ENCODE assay signal across 1 cellular context in genomic region chr7:77247206-77247850, GRCh38.
TF ChIP-seq lines count a peak whose summit lies in the region.

No MANE protein-coding gene starts in this region.

TF ChIP-seq in GM12878, 131 proteins besides CTCF, POLR2A, EP300 and RAD21 (continued from another document):
- 0 out of 2 replicates have a peak, but pooled peaks have one; percentile 19 for TF ChIP-seq PKNOX1 (IDR thresholded peaks at IDR 0.05)
- 0 out of 2 replicates have a peak, but pooled peaks have one; percentile 31 for TF ChIP-seq ZBED1 (IDR thresholded peaks at IDR 0.05; ENCODE audit: borderline replicate concordance)
- TF ChIP-seq POLR2AphosphoS5 (IDR thresholded peaks at IDR 0.05; ENCODE audit: low read length): no peak
- no peak for TF ChIP-seq TCF3 (IDR thresholded peaks at IDR 0.05; ENCODE audit: borderline replicate concordance, insufficient read depth, low read depth, low read length)
- TF ChIP-seq ELK1 (IDR thresholded peaks at IDR 0.05; ENCODE audit: low read depth, low read length): no peak
- no peak for TF ChIP-seq HSF1 (IDR thresholded peaks at IDR 0.05; ENCODE audit: low read depth, low read length)
- peak; percentile 77 for TF ChIP-seq FOXM1 (IDR thresholded peaks at IDR 0.05; ENCODE audit: low read depth, low read length)
- 0 out of 2 replicates have a peak, but pooled peaks have one; percentile 42 for TF ChIP-seq RELB (IDR thresholded peaks at IDR 0.05; ENCODE audit: low read depth)
- TF ChIP-seq NR2C2 (IDR thresholded peaks at IDR 0.05; ENCODE audit: borderline replicate concordance, control insufficient read depth, insufficient read length, low read depth): no peak
- TF ChIP-seq CEBPZ (IDR thresholded peaks at IDR 0.05; ENCODE audit: low read depth, low read length): no peak
- peak; percentile 51; the same call in 1 of the 2 replicates for TF ChIP-seq RB1 (IDR thresholded peaks at IDR 0.05; ENCODE audit: borderline replicate concordance)
TF ChIP-seq in GM12878: peak in this region for 10.
